1 cellular context compared by ENCODE assay signal in genomic region chr1:204126941-204127340, GRCh38.
TF ChIP-seq lines count a peak whose summit lies in the region.

No MANE protein-coding gene starts in this region.

TF ChIP-seq in HepG2, 621 proteins besides CTCF, POLR2A, EP300 and RAD21:
- TF ChIP-seq ZNF800 (CRISPR knock-in tag; IDR thresholded peaks at IDR 0.05) (no peak), ZNF263 (CRISPR knock-in tag; IDR thresholded peaks at IDR 0.05) (peak; percentile 26; the same call in 1 of the 2 replicates), FIP1L1 (IDR thresholded peaks at IDR 0.05; ENCODE audit: borderline replicate concordance, insufficient read depth, low read depth, low read length) (no peak)
